21 cellular contexts compared by ENCODE assay signal in the genomic region with DNA sequence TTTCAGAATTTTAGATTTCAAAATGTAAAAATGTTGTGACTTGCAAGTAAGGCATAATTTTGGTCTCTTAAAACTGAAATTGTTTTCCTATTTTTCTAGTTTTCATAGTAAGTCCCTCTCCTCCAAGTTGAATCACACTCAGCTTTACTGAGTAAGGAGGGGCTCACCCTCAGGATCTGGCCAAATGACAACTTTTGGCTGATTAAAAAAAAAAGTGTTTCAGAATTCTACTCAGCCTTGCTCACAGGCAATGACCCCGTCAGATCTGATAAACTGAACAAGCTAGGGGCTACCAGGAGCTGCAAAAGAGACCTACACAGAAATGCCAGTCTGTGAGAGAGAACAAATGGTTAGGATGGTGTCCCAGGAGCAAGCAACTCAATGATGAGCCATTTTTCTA.
A peak's percentile ranks its signal among the peaks of the same experiment; 100 is the strongest.
DNase-seq lines count a peak whose midpoint lies in the region; ATAC-seq and TF ChIP-seq lines count a peak whose summit lies in the region.
"Had no signal": no experiment of that assay in that cellular context is flagged by ENCODE, and none has a peak within 500 bp of the region (broad histone marks: within the 10 kb centered on the region; RNA-seq: fewer than 3 reads in every experiment).

No MANE protein-coding gene starts in this region.

- TF ChIP-seq CTCF in fibroblast of pulmonary artery (IDR thresholded peaks at IDR 0.05; ENCODE audit: low read length, missing control alignments) = no peak
- TF ChIP-seq CTCF in psoas muscle (IDR thresholded peaks at IDR 0.05) = no peak

- H3K4me1 Mint-ChIP-seq in activated T-cell treated with anti-CD3 and anti-CD28 coated beads, Interleukin-2, amount 50 U/mL, for 72 hours (ENCODE audit: low read depth) = no peaks in the 10 kb centered on the region

- WGBS in psoas muscle, 3 donors = 64 to 72% (median 69%) methylated on average over 1 of the region's 1 CpG

- H3K9me3 Mint-ChIP-seq in activated T-cell treated with anti-CD3 and anti-CD28 coated beads, Interleukin-2, amount 50 U/mL, for 72 hours = peaks cover 2 to 7% of the 10 kb centered on the region in 2 donors

- no peak overlapping the region for H3K4me3 ChIP-seq in adipocyte (ENCODE audit: low read length)
- H3K4me3 ChIP-seq in fibroblast of pulmonary artery (replicated peaks; ENCODE audit: low read depth, low read length) = no peak overlapping the region
- H3K4me3 ChIP-seq in psoas muscle = no peak overlapping the region
- H3K4me3 ChIP-seq: dorsolateral prefrontal cortex, GM12878, heart right ventricle had no signal

- peaks cover 44% of the 10 kb centered on the region for H3K4me1 ChIP-seq in adipocyte (ENCODE audit: control insufficient read depth, insufficient read depth, low read length)
- H3K4me1 ChIP-seq in psoas muscle = peaks cover 60% of the 10 kb centered on the region

- no peak overlapping the region for H3K9ac ChIP-seq in adipocyte (ENCODE audit: low read length)

- H3K27me3 Mint-ChIP-seq in activated T-cell treated with anti-CD3 and anti-CD28 coated beads, Interleukin-2, amount 50 U/mL, for 72 hours (ENCODE audit: low read depth) = no peaks in the 10 kb centered on the region
- H3K27me3 Mint-ChIP-seq: activated CD8-positive, alpha-beta memory T cell treated with anti-CD3 and anti-CD28 coated beads, Interleukin-2, amount 10 ng/mL, durations not matched to agents 7 days and 5 days had no signal

- H3K9me3 ChIP-seq in adipocyte (ENCODE audit: control insufficient read depth, low read length) = no peaks in the 10 kb centered on the region
- no peaks in the 10 kb centered on the region for H3K9me3 ChIP-seq in psoas muscle
- H3K9me3 ChIP-seq: heart right ventricle had no signal

- intact Hi-C loops in psoas muscle (cut with DNase I) = no loop called here

- H3K27ac ChIP-seq in psoas muscle = peak overlapping the region; percentile 10

- H3K27me3 ChIP-seq in adipocyte (replicated peaks; ENCODE audit: control insufficient read depth, insufficient read depth, low read length) = no peaks in the 10 kb centered on the region
- no peaks in the 10 kb centered on the region for H3K27me3 ChIP-seq in psoas muscle (ENCODE audit: insufficient read depth in 3 of 3, low read length in 2 of 3)
- H3K27me3 ChIP-seq: dorsolateral prefrontal cortex had no signal

- ATAC-seq in psoas muscle (no peak), HG03280 (IDR thresholded peaks at IDR 0.05; ENCODE audit: unreplicated experiment) (no peak), HG02884 (IDR thresholded peaks at IDR 0.05; ENCODE audit: unreplicated experiment) (no peak)
- no peak for ATAC-seq in activated T-cell treated with anti-CD3 and anti-CD28 coated beads, Interleukin-2, amount 50 U/mL, for 72 hours (replicated peaks in 1 of 2)
- ATAC-seq: activated CD8-positive, alpha-beta memory T cell treated with anti-CD3 and anti-CD28 coated beads, Interleukin-2, amount 10 ng/mL, durations not matched to agents 7 days and 5 days; esophagus mucosa; GM12878 had no signal

- H3K36me3 ChIP-seq in adipocyte (ENCODE audit: control insufficient read depth, insufficient read depth, low read length, severe bottlenecking) (no peaks in the 10 kb centered on the region), psoas muscle (ENCODE audit: insufficient read depth in 1 of 2, low read depth in 1 of 2) (no peaks in the 10 kb centered on the region)
- H3K36me3 ChIP-seq: heart right ventricle had no signal

- DNase-seq in EL (peak; percentile 40), adipocyte (ENCODE audit: low read depth) (peak; percentile 63), fibroblast of pulmonary artery (ENCODE audit: low read depth) (peak; percentile 48), psoas muscle (no peak), iPS-NIHi7 (ENCODE audit: extremely low spot score) (no peak)
- no peak for DNase-seq in activated T-cell treated with anti-CD3 and anti-CD28 coated beads, Interleukin-2, amount 50 U/mL, for 72 hours
- DNase-seq: activated CD4-positive, CD25-positive, alpha-beta regulatory T cell treated with anti-CD3 and anti-CD28 coated beads, Interleukin-2, amount 50 U/mL, for 72 hours; activated CD8-positive, alpha-beta memory T cell treated with anti-CD3 and anti-CD28 coated beads, Interleukin-2, amount 10 ng/mL, durations not matched to agents 7 days and 5 days; activated effector memory CD4-positive, alpha-beta T cell treated with anti-CD3 and anti-CD28 coated beads, Interleukin-2, amount 50 U/mL, for 16 hours; COR-L47; dorsolateral prefrontal cortex; heart right ventricle; islet precursor cell; NCI-H1048; NCI-H2107; NCI-H524 had no signal

- H3K4me3 Mint-ChIP-seq in activated T-cell treated with anti-CD3 and anti-CD28 coated beads, Interleukin-2, amount 50 U/mL, for 72 hours = no peak overlapping the region
- H3K4me3 Mint-ChIP-seq: activated CD8-positive, alpha-beta memory T cell treated with anti-CD3 and anti-CD28 coated beads, Interleukin-2, amount 10 ng/mL, durations not matched to agents 7 days and 5 days; memory B cell had no signal

- no peak overlapping the region for H3K27ac Mint-ChIP-seq in activated T-cell treated with anti-CD3 and anti-CD28 coated beads, Interleukin-2, amount 50 U/mL, for 72 hours
- H3K27ac Mint-ChIP-seq: activated CD8-positive, alpha-beta memory T cell treated with anti-CD3 and anti-CD28 coated beads, Interleukin-2, amount 10 ng/mL, durations not matched to agents 7 days and 5 days; memory B cell had no signal

- no peaks in the 10 kb centered on the region for H3K36me3 Mint-ChIP-seq in activated T-cell treated with anti-CD3 and anti-CD28 coated beads, Interleukin-2, amount 50 U/mL, for 72 hours (ENCODE audit: insufficient read depth in 2 of 2)
- H3K36me3 Mint-ChIP-seq: activated CD8-positive, alpha-beta memory T cell treated with anti-CD3 and anti-CD28 coated beads, Interleukin-2, amount 10 ng/mL, durations not matched to agents 7 days and 5 days; memory B cell had no signal

Comparison
In these comparisons a context has a peak if more than half of its experiments do, and no peak if none do; other contexts are left out.
1. DNase-seq: peak in EL (single experiment), adipocyte (single experiment) and fibroblast of pulmonary artery (single experiment); none in psoas muscle (0 of 2), activated T-cell treated with anti-CD3 and anti-CD28 coated beads, Interleukin-2, amount 50 U/mL, for 72 hours (0 of 2) and iPS-NIHi7 (single experiment).